ENCODE assay signal across 19 cellular contexts in the genomic region with DNA sequence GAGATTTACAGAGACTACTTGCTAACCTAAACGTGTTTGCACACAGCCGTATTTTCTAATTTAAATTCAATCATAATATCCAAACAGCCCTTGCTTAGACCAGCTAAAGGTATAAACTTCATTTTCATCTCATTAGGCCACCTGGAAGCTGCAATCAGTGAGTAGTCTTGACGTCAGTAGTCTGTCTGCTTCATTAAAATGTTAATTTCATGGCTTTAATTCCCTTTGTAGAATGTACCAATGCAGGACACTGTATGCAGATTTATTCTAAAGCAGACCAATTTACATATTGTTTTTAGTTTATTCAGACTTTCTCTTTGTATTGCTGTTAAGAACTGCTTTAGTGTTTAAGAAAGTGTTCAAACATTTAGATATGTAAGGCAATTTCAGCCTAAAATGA.
"Had no signal": no experiment of that assay in that cellular context is flagged by ENCODE, and none has a peak within 500 bp of the region (broad histone marks: within the 10 kb centered on the region; RNA-seq: fewer than 3 reads in every experiment).

No MANE protein-coding gene starts in this region.

- H3K36me3 ChIP-seq: adrenal gland had no signal

- H3K27ac ChIP-seq: adrenal gland, KMS-11, SJSA1 had no signal

- ATAC-seq: activated T-cell treated with anti-CD3 and anti-CD28 coated beads, Interleukin-2, amount 50 U/mL, for 72 hours; PC-3; SK-N-SH treated with all-trans-retinoic acid at 6 μM for 48 hours had no signal

- H3K4me2 ChIP-seq: KMS-11 had no signal

- H3K27me3 ChIP-seq: adrenal gland, SJSA1 had no signal

- H3K9ac ChIP-seq: KMS-11 had no signal

- H3K9me3 ChIP-seq: adrenal gland, SJSA1 had no signal

- H3K4me3 ChIP-seq: adrenal gland, SJSA1 had no signal

- DNase-seq: activated CD4-positive, alpha-beta memory T cell treated with anti-CD3 and anti-CD28 coated beads, Interleukin-2, amount 10 ng/mL, durations not matched to agents 7 days and 5 days; activated CD4-positive, alpha-beta T cell treated with anti-CD3 and anti-CD28 coated beads, Interleukin-2, amount 10 ng/mL, durations not matched to agents 7 days and 5 days; activated CD4-positive, CD25-positive, alpha-beta regulatory T cell; activated naive CD4-positive, alpha-beta T cell treated with anti-CD3 and anti-CD28 coated beads, Interleukin-2, amount 50 U/mL, for 16 hours; activated naive CD8-positive, alpha-beta T cell treated with anti-CD3 and anti-CD28 coated beads, Interleukin-2, amount 10 ng/mL, durations not matched to agents 7 days and 5 days; activated T-cell treated with anti-CD3 and anti-CD28 coated beads for 4 hours; activated T-cell treated with anti-CD3 and anti-CD28 coated beads, Interleukin-2, amount 50 U/mL, for 72 hours; adrenal gland; anterior cingulate cortex; NCI-H1092; NCI-H1694; NCI-H2107; NCI-H226; NCI-H526; PC-3; SHP77 had no signal

- H3K4me1 ChIP-seq: adrenal gland, SJSA1 had no signal
